ENCODE assay signal across 10 cellular contexts in genomic region chr12:120335447-120335846, GRCh38. TPM values are rescaled to one million over a fixed set of nuclear protein-coding genes. Genes with fewer than 3 reads are reported as not detected.
DNase-seq lines count a peak whose midpoint lies in the region; ATAC-seq, FAIRE-seq and TF ChIP-seq lines count a peak whose summit lies in the region.
"Not testable (repeated sequence)": the region's sequence is repeated elsewhere in the genome, so short reads cannot be mapped to it uniquely, and the experiment has no call there.
"Had no signal": no experiment of that assay in that cellular context is flagged by ENCODE, and none has a peak within 500 bp of the region (broad histone marks: within the 10 kb centered on the region; RNA-seq: fewer than 3 reads in every experiment).

No MANE protein-coding gene starts in this region.

- H3K9me3 Mint-ChIP-seq in CD8-positive, alpha-beta T cell: peaks cover 12% of the 10 kb centered on the region
- H3K9me3 Mint-ChIP-seq in natural killer cell: not testable (repeated sequence)
- H3K9me3 Mint-ChIP-seq in stimulated activated effector memory CD8-positive, alpha-beta T cell treated with anti-CD3 and anti-CD28 coated beads, Interleukin-12 subunit alpha, Interleukin-12 subunit beta, amount 100 ng/mL, for 72 hours: peaks cover 11% of the 10 kb centered on the region

- WGBS in GM12878 (ENCODE audit: insufficient coverage, insufficient replicate concordance, low lambda C conversion rate, missing lambda C conversion rate): 2% methylated on average over 12 of the region's 12 CpGs

- intact Hi-C loops in CD8-positive, alpha-beta T cell (cut with DNase I, micrococcal nuclease); GM12878 (cut with micrococcal nuclease; ENCODE audit: unreplicated experiment); Right ventricle myocardium superior (cut with DNase I); natural killer cell (cut with micrococcal nuclease): not testable (repeated sequence)

- not testable (repeated sequence) for H3K4me3 Mint-ChIP-seq in CD8-positive, alpha-beta T cell; natural killer cell; stimulated activated effector memory CD8-positive, alpha-beta T cell treated with anti-CD3 and anti-CD28 coated beads, Interleukin-12 subunit alpha, Interleukin-12 subunit beta, amount 100 ng/mL, for 72 hours

- H3K4me1 Mint-ChIP-seq in CD8-positive, alpha-beta T cell (ENCODE audit: low read depth); natural killer cell; stimulated activated effector memory CD8-positive, alpha-beta T cell treated with anti-CD3 and anti-CD28 coated beads, Interleukin-12 subunit alpha, Interleukin-12 subunit beta, amount 100 ng/mL, for 72 hours: not testable (repeated sequence)

- POLR2A ChIA-PET in CD8-positive, alpha-beta T cell (lab: Charles Lee); GM12878 (lab: Charles Lee): not testable (repeated sequence)

- not testable (repeated sequence) for H3K4me2 ChIP-seq in GM12878 (ENCODE audit: control insufficient read depth, insufficient read depth)

- H3K36me3 ChIP-seq in CD8-positive, alpha-beta T cell (ENCODE audit: insufficient read depth, low read length); WERI-Rb-1; GM12878 (ENCODE audit: control insufficient read depth in 2 of 2, insufficient read depth in 2 of 2, low read length in 1 of 2): not testable (repeated sequence)

- not testable (repeated sequence) for ATAC-seq in CD8-positive, alpha-beta T cell; GM12878; Right ventricle myocardium superior (ENCODE audit: poor library complexity); natural killer cell; stimulated activated effector memory CD8-positive, alpha-beta T cell treated with anti-CD3 and anti-CD28 coated beads, Interleukin-12 subunit alpha, Interleukin-12 subunit beta, amount 100 ng/mL, for 72 hours

- H3K36me3 Mint-ChIP-seq in CD8-positive, alpha-beta T cell; natural killer cell; stimulated activated effector memory CD8-positive, alpha-beta T cell treated with anti-CD3 and anti-CD28 coated beads, Interleukin-12 subunit alpha, Interleukin-12 subunit beta, amount 100 ng/mL, for 72 hours: not testable (repeated sequence)

- not testable (repeated sequence) for TF ChIP-seq POLR2A in GM12878 (IDR thresholded peaks at IDR 0.05; ENCODE audit: low read depth, low read length)

- H3K9me3 ChIP-seq in CD8-positive, alpha-beta T cell (ENCODE audit: low read length); GM12878 (replicated peaks; ENCODE audit: control insufficient read depth, insufficient read depth, low read length): not testable (repeated sequence)
- H3K9me3 ChIP-seq in WERI-Rb-1 (ENCODE audit: severe bottlenecking): peaks cover 21% of the 10 kb centered on the region

- peak; percentile 26 for TF ChIP-seq CTCF in CD8-positive, alpha-beta T cell (IDR thresholded peaks at IDR 0.05)
- TF ChIP-seq CTCF in HFF-Myc (IDR thresholded peaks at IDR 0.05; ENCODE audit: low read depth, low read length, missing control alignments) (peak; percentile 64), WERI-Rb-1 (IDR thresholded peaks at IDR 0.05; ENCODE audit: low read depth, low read length) (peak; percentile 77), GM12878 (IDR thresholded peaks at IDR 0.05 in 2 of 3, conservative IDR thresholded peaks at IDR 0.05 in 1 of 3; ENCODE audit: control insufficient read depth in 2 of 3, extremely low read depth in 1 of 3, insufficient read depth in 1 of 3, low read depth in 3 of 3, low read length in 3 of 3) (peak; percentile 44 to 60 (median 45); a peak in 4 of 6 replicates), natural killer cell (IDR thresholded peaks at IDR 0.05) (peak; percentile 54)

- SMC1A ChIA-PET in GM12878 (lab: Charles Lee; ENCODE audit: uncharacterized antibody, unreplicated experiment): not testable (repeated sequence)

- CTCF ChIA-PET in CD8-positive, alpha-beta T cell (lab: Charles Lee): interaction anchor here (1.2 kb wide), 1 partner anchor 9 kb away, joined by 3 read pairs; no protein-coding TSS in a partner anchor
- CTCF ChIA-PET in GM12878 (lab: Yijun Ruan, JAX): interaction anchor here (0.8 to 1.6 kb wide), 4 partner anchors 9 to 135 kb away, joined by 3 to 6 read pairs (median 5); no protein-coding TSS in a partner anchor

- H3K4me1 ChIP-seq in CD8-positive, alpha-beta T cell (ENCODE audit: insufficient read depth, low read length); GM12878 (ENCODE audit: control insufficient read depth, insufficient read depth, low read length): not testable (repeated sequence)

- H3K27me3 Mint-ChIP-seq in CD8-positive, alpha-beta T cell (ENCODE audit: low read depth): peaks cover 14% of the 10 kb centered on the region
- not testable (repeated sequence) for H3K27me3 Mint-ChIP-seq in natural killer cell (ENCODE audit: low read depth in 2 of 2)

- H2AFZ ChIP-seq in GM12878 (ENCODE audit: control insufficient read depth, low read depth, low read length): not testable (repeated sequence)

- not testable (repeated sequence) for H4K20me1 ChIP-seq in GM12878 (ENCODE audit: control insufficient read depth, insufficient read depth)

- H3K27ac ChIP-seq in CD8-positive, alpha-beta T cell (ENCODE audit: low read depth, low read length); WERI-Rb-1; GM12878 (ENCODE audit: control insufficient read depth, insufficient read depth): not testable (repeated sequence)

- not testable (repeated sequence) for H3K4me3 ChIP-seq in CD8-positive, alpha-beta T cell (ENCODE audit: low read depth, low read length); HFF-Myc (replicated peaks; ENCODE audit: low read depth, low read length); WERI-Rb-1 (ENCODE audit: low read depth, low read length); GM12878

- not testable (repeated sequence) for BruUV-seq in GM12878 (replicated peaks; lab: Mats Ljungman, UMichigan)

- H3K27me3 ChIP-seq in CD8-positive, alpha-beta T cell (ENCODE audit: insufficient read depth, low read length); WERI-Rb-1 (ENCODE audit: insufficient read depth, low read depth, severe bottlenecking); GM12878 (replicated peaks in 1 of 2; ENCODE audit: control insufficient read depth in 2 of 2, insufficient read depth in 2 of 2, low read length in 1 of 2): not testable (repeated sequence)

- FAIRE-seq in GM12878 (lab: Jason Lieb, UNC): not testable (repeated sequence)

- in situ Hi-C loops in GM12878 (cut with MboI): not testable (repeated sequence)

- not testable (repeated sequence) for H3K9ac ChIP-seq in GM12878 (ENCODE audit: control insufficient read depth, insufficient read depth, low read length)

- TF ChIP-seq RAD21 in GM12878 (IDR thresholded peaks at IDR 0.05; ENCODE audit: insufficient read depth, low read depth, low read length): peak; percentile 51

- DNase-seq in CD8-positive, alpha-beta T cell: peak in 2 of 7 experiments; percentile 27 to 33
- not testable (repeated sequence) for DNase-seq in HFF-Myc (ENCODE audit: extremely low read depth, low read depth); natural killer cell
- DNase-seq in NCI-H526 (lab: John Stamatoyannopoulos, UW) (peak; percentile 26 to 60), WERI-Rb-1 (peak; percentile 86), GM12878 (ENCODE audit: low read depth, low spot score) (peak; percentile 4), Right ventricle myocardium superior (peak; percentile 74)
- DNase-seq in stimulated activated effector memory CD8-positive, alpha-beta T cell treated with anti-CD3 and anti-CD28 coated beads, Interleukin-12 subunit alpha, Interleukin-12 subunit beta, amount 100 ng/mL, for 72 hours (ENCODE audit: low spot score in 2 of 2): peak; percentile 15 to 71

- RAD21 ChIA-PET in GM12878 (lab: Charles Lee; ENCODE audit: unreplicated experiment): interaction anchor here (0.7 kb wide), 1 partner anchor 107 kb away, joined by 3 read pairs; no protein-coding TSS in a partner anchor

- H3K27ac Mint-ChIP-seq in CD8-positive, alpha-beta T cell; natural killer cell; stimulated activated effector memory CD8-positive, alpha-beta T cell treated with anti-CD3 and anti-CD28 coated beads, Interleukin-12 subunit alpha, Interleukin-12 subunit beta, amount 100 ng/mL, for 72 hours: not testable (repeated sequence)

- not testable (repeated sequence) for H3K79me2 ChIP-seq in GM12878 (ENCODE audit: control insufficient read depth, insufficient read depth, low read length)

- not testable (repeated sequence) for TF ChIP-seq EP300 in GM12878 (IDR thresholded peaks at IDR 0.05; ENCODE audit: borderline replicate concordance in 1 of 2, control insufficient read depth in 1 of 2, low read depth in 2 of 2, low read length in 2 of 2)

RNA-seq across cellular contexts. Expression of gene PLA2G1B, which starts 7.9 kb away (rescaled TPM):
- not detected for total RNA-seq in CD8-positive, alpha-beta T cell
- not detected in 2 replicates for total RNA-seq in GM12878 (2013; cell fraction: nucleolus; rRNA removed)
- not detected in 2 replicates for total RNA-seq in GM12878 (2014; rRNA removed)
- not detected in 2 replicates for total RNA-seq in GM12878 (2014; rRNA removed; fragmentation: Illumina TruSeq; extraction: Trizol)
- total RNA-seq in GM12878 (2021): 2.5 TPM in 1 of 2 replicates, not detected in the other
- polyA plus RNA-seq in GM12878 (2011; ENCODE audit: low read depth): not detected
- polyA plus RNA-seq in GM12878 (2011; rRNA removed): not detected in 2 replicates
- not detected in 2 replicates for polyA plus RNA-seq in GM12878 (2011; cell fraction: cytosol; rRNA removed)
- polyA plus RNA-seq in GM12878 (2011; cell fraction: nucleus; rRNA removed): not detected in 2 replicates
- not detected in 2 replicates for polyA plus RNA-seq in GM12878 (2012)
- not detected in 2 replicates for polyA plus RNA-seq in GM12878 (2014; fragmentation: Illumina TruSeq; extraction: Trizol)
- not detected for polyA plus RNA-seq in GM12878 (2014; fragmentation: Nextera tagmentation; extraction: Ambion mirVana)
- not detected in 2 replicates for polyA plus RNA-seq in GM12878 (2014; rRNA removed)
- not detected for polyA plus RNA-seq in GM12878 (2016; fragmentation: Nextera tagmentation; extraction: Ambion mirVana)
- polyA minus RNA-seq in GM12878 (2011; rRNA and poly(A)+ RNA removed): not detected in 2 replicates
- not detected in 2 replicates for polyA minus RNA-seq in GM12878 (2011; cell fraction: cytosol; rRNA and poly(A)+ RNA removed)
- polyA minus RNA-seq in GM12878 (2011; cell fraction: nucleus; rRNA and poly(A)+ RNA removed): not detected in 2 replicates
- not detected for total RNA-seq in Right ventricle myocardium superior
- under 1 TPM in 1 of 3 donors, not detected in 2; 0.52 TPM for total RNA-seq in natural killer cell
- total RNA-seq: activated CD8-positive, alpha-beta memory T cell treated with anti-CD3 and anti-CD28 coated beads for 36 hours; subcutaneous adipose tissue had no signal

RNA-seq across cellular contexts. Expression of gene SIRT4, which starts 33.3 kb away (rescaled TPM):
- not detected for total RNA-seq in CD8-positive, alpha-beta T cell
- total RNA-seq in GM12878 (2013; cell fraction: nucleolus; rRNA removed): 1.1 and 1.5 TPM in 2 replicates
- total RNA-seq in GM12878 (2014; rRNA removed): 0.33 and 0.45 TPM in 2 replicates
- 0.28 and 0.36 TPM in 2 replicates for total RNA-seq in GM12878 (2014; rRNA removed; fragmentation: Illumina TruSeq; extraction: Trizol)
- total RNA-seq in GM12878 (2021): 0.31 and 0.74 TPM in 2 replicates
- polyA plus RNA-seq in GM12878 (2011; ENCODE audit: low read depth): 0.31 TPM
- 0.42 and 0.46 TPM in 2 replicates for polyA plus RNA-seq in GM12878 (2011; rRNA removed)
- 0.28 and 0.90 TPM in 2 replicates for polyA plus RNA-seq in GM12878 (2011; cell fraction: cytosol; rRNA removed)
- 0.15 and 0.34 TPM in 2 replicates for polyA plus RNA-seq in GM12878 (2011; cell fraction: nucleus; rRNA removed)
- 0.26 and 0.81 TPM in 2 replicates for polyA plus RNA-seq in GM12878 (2012)
- 0.43 and 0.92 TPM in 2 replicates for polyA plus RNA-seq in GM12878 (2014; fragmentation: Illumina TruSeq; extraction: Trizol)
- under 1 TPM; 0.79 to 0.98 TPM for polyA plus RNA-seq in GM12878 (2014; fragmentation: Nextera tagmentation; extraction: Ambion mirVana)
- 0.19 TPM in 2 replicates for polyA plus RNA-seq in GM12878 (2014; rRNA removed)
- polyA plus RNA-seq in GM12878 (2016; fragmentation: Nextera tagmentation; extraction: Ambion mirVana): under 1 TPM; 0.48 to 0.86 TPM
- polyA minus RNA-seq in GM12878 (2011; rRNA and poly(A)+ RNA removed): 2.1 TPM in 1 of 2 replicates, not detected in the other
- not detected in 2 replicates for polyA minus RNA-seq in GM12878 (2011; cell fraction: cytosol; rRNA and poly(A)+ RNA removed)
- 0.36 TPM in 1 of 2 replicates, not detected in the other for polyA minus RNA-seq in GM12878 (2011; cell fraction: nucleus; rRNA and poly(A)+ RNA removed)
- total RNA-seq in Right ventricle myocardium superior: 8.6 TPM
- 1 to 10 TPM; 2.0 to 2.1 (median 2.1) TPM for total RNA-seq in natural killer cell

RNA-seq across cellular contexts. Expression of gene MSI1, which starts 33.5 kb away (rescaled TPM):
- not detected for total RNA-seq in CD8-positive, alpha-beta T cell
- not detected in 2 replicates for total RNA-seq in GM12878 (2013; cell fraction: nucleolus; rRNA removed)
- not detected in 2 replicates for total RNA-seq in GM12878 (2014; rRNA removed)
- not detected in 2 replicates for total RNA-seq in GM12878 (2014; rRNA removed; fragmentation: Illumina TruSeq; extraction: Trizol)
- total RNA-seq in GM12878 (2021): 0.16 TPM in 1 of 2 replicates, not detected in the other
- not detected for polyA plus RNA-seq in GM12878 (2011; ENCODE audit: low read depth)
- polyA plus RNA-seq in GM12878 (2011; rRNA removed): not detected in 2 replicates
- polyA plus RNA-seq in GM12878 (2011; cell fraction: cytosol; rRNA removed): not detected in 2 replicates
- polyA plus RNA-seq in GM12878 (2011; cell fraction: nucleus; rRNA removed): not detected in 2 replicates
- not detected in 2 replicates for polyA plus RNA-seq in GM12878 (2012)
- not detected in 2 replicates for polyA plus RNA-seq in GM12878 (2014; fragmentation: Illumina TruSeq; extraction: Trizol)
- polyA plus RNA-seq in GM12878 (2014; fragmentation: Nextera tagmentation; extraction: Ambion mirVana): not detected
- polyA plus RNA-seq in GM12878 (2014; rRNA removed): not detected in 2 replicates
- polyA plus RNA-seq in GM12878 (2016; fragmentation: Nextera tagmentation; extraction: Ambion mirVana): under 1 TPM in 1 of 2 experiments, not detected in 1; 0.04 TPM
- not detected in 2 replicates for polyA minus RNA-seq in GM12878 (2011; rRNA and poly(A)+ RNA removed)
- not detected in 2 replicates for polyA minus RNA-seq in GM12878 (2011; cell fraction: cytosol; rRNA and poly(A)+ RNA removed)
- polyA minus RNA-seq in GM12878 (2011; cell fraction: nucleus; rRNA and poly(A)+ RNA removed): not detected in 2 replicates
- 5.4 TPM for total RNA-seq in Right ventricle myocardium superior
- total RNA-seq in natural killer cell: not detected
- total RNA-seq: subcutaneous adipose tissue had no signal

RNA-seq across cellular contexts. Expression of gene RNU4-1, which starts 42.4 kb away (rescaled TPM):
- total RNA-seq in CD8-positive, alpha-beta T cell: 1,000 to 10,000 TPM; 1,572 to 1,612 TPM
- total RNA-seq in GM12878 (2013; cell fraction: nucleolus; rRNA removed): under 0.01 TPM in 2 replicates
- under 0.01 TPM in 2 replicates for total RNA-seq in GM12878 (2014; rRNA removed)
- total RNA-seq in GM12878 (2014; rRNA removed; fragmentation: Illumina TruSeq; extraction: Trizol): 15,175 and 15,332 TPM in 2 replicates
- 4,154 and 4,718 TPM in 2 replicates for total RNA-seq in GM12878 (2021)
- not detected for polyA plus RNA-seq in GM12878 (2011; ENCODE audit: low read depth)
- under 0.01 and 92.4 TPM in 2 replicates for polyA plus RNA-seq in GM12878 (2011; rRNA removed)
- polyA plus RNA-seq in GM12878 (2011; cell fraction: cytosol; rRNA removed): under 0.01 TPM in 2 replicates
- polyA plus RNA-seq in GM12878 (2011; cell fraction: nucleus; rRNA removed): under 0.01 TPM in 2 replicates
- 1,260 TPM in 1 of 2 replicates, not detected in the other for polyA plus RNA-seq in GM12878 (2012)
- polyA plus RNA-seq in GM12878 (2014; fragmentation: Illumina TruSeq; extraction: Trizol): not detected in 2 replicates
- polyA plus RNA-seq in GM12878 (2014; fragmentation: Nextera tagmentation; extraction: Ambion mirVana): 10 to 100 TPM in 1 of 2 experiments, not detected in 1; 11.5 TPM
- polyA plus RNA-seq in GM12878 (2014; rRNA removed): not detected in 2 replicates
- 1 to 10 TPM; 3.5 to 7.1 TPM for polyA plus RNA-seq in GM12878 (2016; fragmentation: Nextera tagmentation; extraction: Ambion mirVana)
- polyA minus RNA-seq in GM12878 (2011; rRNA and poly(A)+ RNA removed): under 0.01 and 37,029 TPM in 2 replicates
- polyA minus RNA-seq in GM12878 (2011; cell fraction: cytosol; rRNA and poly(A)+ RNA removed): 87,323 and 92,282 TPM in 2 replicates
- polyA minus RNA-seq in GM12878 (2011; cell fraction: nucleus; rRNA and poly(A)+ RNA removed): under 0.01 TPM in 2 replicates
- 3,793 TPM for total RNA-seq in Right ventricle myocardium superior
- 1,000 to 10,000 TPM in 2 of 3 donors, 100 to 1,000 TPM in 1; 768 to 1,610 (median 1,101) TPM for total RNA-seq in natural killer cell

RNA-seq across cellular contexts. Expression of gene RNU4-2, which starts 43.7 kb away (rescaled TPM):
- 1,000 to 10,000 TPM; 6,214 to 6,704 TPM for total RNA-seq in CD8-positive, alpha-beta T cell
- total RNA-seq in GM12878 (2013; cell fraction: nucleolus; rRNA removed): under 0.01 TPM in 2 replicates
- total RNA-seq in GM12878 (2014; rRNA removed) (under 0.01 TPM in 2 replicates), GM12878 (2014; rRNA removed; fragmentation: Illumina TruSeq; extraction: Trizol) (15,110 and 15,384 TPM in 2 replicates), GM12878 (2021) (4,315 and 4,845 TPM in 2 replicates), Right ventricle myocardium superior (41,112 TPM), natural killer cell (over 10,000 TPM; 12,095 to 13,816 (median 12,822) TPM)
- polyA plus RNA-seq in GM12878 (2011; ENCODE audit: low read depth): not detected
- polyA plus RNA-seq in GM12878 (2011; rRNA removed) (under 0.01 and 61.6 TPM in 2 replicates), GM12878 (2014; fragmentation: Illumina TruSeq; extraction: Trizol) (not detected in 2 replicates), GM12878 (2014; fragmentation: Nextera tagmentation; extraction: Ambion mirVana) (not detected), GM12878 (2014; rRNA removed) (not detected in 2 replicates), GM12878 (2016; fragmentation: Nextera tagmentation; extraction: Ambion mirVana) (1 to 10 TPM; 3.5 to 7.1 TPM)
- polyA plus RNA-seq in GM12878 (2011; cell fraction: cytosol; rRNA removed): under 0.01 TPM in 2 replicates
- under 0.01 TPM in 2 replicates for polyA plus RNA-seq in GM12878 (2011; cell fraction: nucleus; rRNA removed)
- polyA plus RNA-seq in GM12878 (2012): 1,178 TPM in 1 of 2 replicates, not detected in the other
- polyA minus RNA-seq in GM12878 (2011; rRNA and poly(A)+ RNA removed): under 0.01 and 42,665 TPM in 2 replicates
- 81,390 and 81,852 TPM in 2 replicates for polyA minus RNA-seq in GM12878 (2011; cell fraction: cytosol; rRNA and poly(A)+ RNA removed)
- under 0.01 TPM in 2 replicates for polyA minus RNA-seq in GM12878 (2011; cell fraction: nucleus; rRNA and poly(A)+ RNA removed)

Comparison
In these comparisons a context has a peak if more than half of its experiments do, and no peak if none do; other contexts are left out.
1. CTCF ChIP-seq: peak in every context shown above with its lines; median percentile 77 in WERI-Rb-1; 64 in HFF-Myc; 54 in natural killer cell; 45 in GM12878; 26 in CD8-positive, alpha-beta T cell.